ENCODE assay signal across 24 cellular contexts in the genomic region with DNA sequence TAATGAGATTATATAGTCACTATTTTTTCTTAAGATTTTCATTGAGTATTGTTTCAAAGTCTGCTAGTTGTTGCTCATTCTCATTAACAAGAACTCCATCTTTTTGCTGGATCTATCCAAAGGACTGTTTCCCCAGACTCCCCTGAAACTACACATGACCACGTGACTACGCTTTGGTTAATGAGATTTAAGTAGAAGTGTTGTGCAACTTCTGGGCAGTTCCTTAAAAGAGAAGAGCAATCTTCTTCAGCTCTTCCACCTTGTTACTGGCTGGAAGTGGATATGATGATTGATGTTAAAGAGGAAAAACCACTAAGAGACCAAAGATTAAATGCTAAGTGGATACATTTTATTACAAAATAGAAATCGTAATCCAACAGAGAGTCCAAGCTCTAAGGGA. TPM values are rescaled to one million over a fixed set of nuclear protein-coding genes. Genes with fewer than 3 reads are reported as not detected.
DNase-seq lines count a peak whose midpoint lies in the region; ATAC-seq and TF ChIP-seq lines count a peak whose summit lies in the region.
"Had no signal": no experiment of that assay in that cellular context is flagged by ENCODE, and none has a peak within 500 bp of the region (broad histone marks: within the 10 kb centered on the region; RNA-seq: fewer than 3 reads in every experiment).

No MANE protein-coding gene starts in this region.

- H3K27me3 ChIP-seq in CD4-positive, CD25-positive, alpha-beta regulatory T cell (ENCODE audit: control insufficient read depth, insufficient read depth, low read length), result no peaks in the 10 kb centered on the region
- H3K27me3 ChIP-seq: dorsolateral prefrontal cortex, stomach, tibial artery had no signal

- H3K9me3 ChIP-seq in CD4-positive, CD25-positive, alpha-beta regulatory T cell (ENCODE audit: control insufficient read depth in 2 of 2, low read length in 2 of 2), result no peaks in the 10 kb centered on the region
- H3K9me3 ChIP-seq: stomach, tibial artery had no signal

- no peak for TF ChIP-seq CTCF in epithelial cell of esophagus (IDR thresholded peaks at IDR 0.05; ENCODE audit: insufficient read depth, low read depth, low read length, missing control alignments)

- peaks cover 36% of the 10 kb centered on the region for H3K36me3 ChIP-seq in CD4-positive, CD25-positive, alpha-beta regulatory T cell (ENCODE audit: control insufficient read depth, insufficient read depth, low read length)

- ATAC-seq in CD4-positive, CD25-positive, alpha-beta regulatory T cell (ENCODE audit: low read depth in 2 of 2), result no peak
- no peak for ATAC-seq in activated T-cell treated with anti-CD3 and anti-CD28 coated beads, Interleukin-2, amount 50 U/mL, for 72 hours (replicated peaks in 1 of 2)
- ATAC-seq: activated naive CD8-positive, alpha-beta T cell treated with anti-CD3 and anti-CD28 coated beads, Interleukin-2, amount 50 U/mL, for 24 hours; CD8-positive, alpha-beta T cell; GM23338; natural killer cell had no signal

- TF ChIP-seq EP300 in Ishikawa (IDR thresholded peaks at IDR 0.05; ENCODE audit: borderline replicate concordance), result no peak

- H3K4me1 Mint-ChIP-seq in CD4-positive, CD25-positive, alpha-beta regulatory T cell, result peaks cover 7 to 24% (median 17%) of the 10 kb centered on the region in 4 donors
- H3K4me1 Mint-ChIP-seq in activated T-cell treated with anti-CD3 and anti-CD28 coated beads, Interleukin-2, amount 50 U/mL, for 72 hours (ENCODE audit: low read depth), result no peaks in the 10 kb centered on the region
- H3K4me1 Mint-ChIP-seq: activated naive CD8-positive, alpha-beta T cell treated with anti-CD3 and anti-CD28 coated beads, Interleukin-2, amount 50 U/mL, for 24 hours had no signal

- DNase-seq in CD4-positive, CD25-positive, alpha-beta regulatory T cell, result no peak
- DNase-seq in OCI-M1 (lab: John Stamatoyannopoulos, UW), result peak; percentile 22
- DNase-seq in epithelial cell of esophagus (ENCODE audit: low read depth), result peak; percentile 32
- no peak for DNase-seq in NCI-H2171 (lab: John Stamatoyannopoulos, UW)
- no peak for DNase-seq in activated T-cell treated with anti-CD3 and anti-CD28 coated beads, Interleukin-2, amount 50 U/mL, for 72 hours
- no peak for DNase-seq in activated CD8-positive, alpha-beta memory T cell treated with anti-CD3 and anti-CD28 coated beads, Interleukin-2, amount 50 U/mL, for 48 hours
- DNase-seq in activated CD4-positive, alpha-beta T cell treated with anti-CD3 and anti-CD28 coated beads, Interleukin-2, amount 50 U/mL, for 1 hour, result no peak
- DNase-seq: activated effector memory CD4-positive, alpha-beta T cell treated with anti-CD3 and anti-CD28 coated beads, Interleukin-2, amount 50 U/mL, for 16 hours; activated naive CD8-positive, alpha-beta T cell treated with anti-CD3 and anti-CD28 coated beads, Interleukin-2, amount 50 U/mL, for 24 hours; CD8-positive, alpha-beta T cell; dorsolateral prefrontal cortex; left ventricle myocardium superior; natural killer cell; NCI-H1436; NCI-H2171 treated with DMSO at 0.1 percent for 48 hours; NCI-H524; RPMI8226; stimulated activated CD4-positive, alpha-beta T cell treated with anti-CD3 and anti-CD28 coated beads, Interleukin-2, amount 100 ng/mL, for 24 hours; stomach; T-helper 2 cell; tibial artery had no signal

- peak overlapping the region in 2 of 3 donors; percentile 38 for H3K27ac Mint-ChIP-seq in CD4-positive, CD25-positive, alpha-beta regulatory T cell
- H3K27ac Mint-ChIP-seq in activated T-cell treated with anti-CD3 and anti-CD28 coated beads, Interleukin-2, amount 50 U/mL, for 72 hours, result no peak overlapping the region
- H3K27ac Mint-ChIP-seq: activated naive CD8-positive, alpha-beta T cell treated with anti-CD3 and anti-CD28 coated beads, Interleukin-2, amount 50 U/mL, for 24 hours; GM23338; natural killer cell had no signal

- no peak for TF ChIP-seq RAD21 in Ishikawa (IDR thresholded peaks at IDR 0.05; ENCODE audit: low read depth)

- H3K36me3 Mint-ChIP-seq in CD4-positive, CD25-positive, alpha-beta regulatory T cell, result peaks cover 34% of the 10 kb centered on the region
- peaks cover 0 to 5% of the 10 kb centered on the region in 2 donors for H3K36me3 Mint-ChIP-seq in activated T-cell treated with anti-CD3 and anti-CD28 coated beads, Interleukin-2, amount 50 U/mL, for 72 hours (ENCODE audit: insufficient read depth in 2 of 2)

- H3K27me3 Mint-ChIP-seq in CD4-positive, CD25-positive, alpha-beta regulatory T cell, result no peaks in the 10 kb centered on the region
- H3K27me3 Mint-ChIP-seq in activated T-cell treated with anti-CD3 and anti-CD28 coated beads, Interleukin-2, amount 50 U/mL, for 72 hours (ENCODE audit: low read depth), result no peaks in the 10 kb centered on the region
- H3K27me3 Mint-ChIP-seq: activated naive CD8-positive, alpha-beta T cell treated with anti-CD3 and anti-CD28 coated beads, Interleukin-2, amount 50 U/mL, for 24 hours had no signal

- H3K27ac ChIP-seq in CD4-positive, CD25-positive, alpha-beta regulatory T cell (ENCODE audit: insufficient read depth, low read length, poor library complexity, severe bottlenecking), result no peak overlapping the region
- H3K27ac ChIP-seq: dorsolateral prefrontal cortex, skin epidermis, stomach, tibial artery had no signal

- H3K4me1 ChIP-seq in CD4-positive, CD25-positive, alpha-beta regulatory T cell (ENCODE audit: control insufficient read depth, insufficient read depth, low read length, poor library complexity, severe bottlenecking), result no peaks in the 10 kb centered on the region
- H3K4me1 ChIP-seq: tibial artery had no signal

- no peak overlapping the region for H3K4me3 ChIP-seq in CD4-positive, CD25-positive, alpha-beta regulatory T cell (ENCODE audit: low read depth, low read length)
- no peak overlapping the region for H3K4me3 ChIP-seq in epithelial cell of esophagus (ENCODE audit: low read length)
- H3K4me3 ChIP-seq: dorsolateral prefrontal cortex, GM23338, skin epidermis, stomach, tibial artery had no signal

- no peak overlapping the region for H3K4me3 Mint-ChIP-seq in CD4-positive, CD25-positive, alpha-beta regulatory T cell
- no peak overlapping the region for H3K4me3 Mint-ChIP-seq in activated T-cell treated with anti-CD3 and anti-CD28 coated beads, Interleukin-2, amount 50 U/mL, for 72 hours
- H3K4me3 Mint-ChIP-seq: activated naive CD8-positive, alpha-beta T cell treated with anti-CD3 and anti-CD28 coated beads, Interleukin-2, amount 50 U/mL, for 24 hours; CD8-positive, alpha-beta T cell; GM23338; natural killer cell had no signal

- H3K9me3 Mint-ChIP-seq in CD4-positive, CD25-positive, alpha-beta regulatory T cell, result no peaks in the 10 kb centered on the region
- no peaks in the 10 kb centered on the region for H3K9me3 Mint-ChIP-seq in activated T-cell treated with anti-CD3 and anti-CD28 coated beads, Interleukin-2, amount 50 U/mL, for 72 hours
- H3K9me3 Mint-ChIP-seq: activated naive CD8-positive, alpha-beta T cell treated with anti-CD3 and anti-CD28 coated beads, Interleukin-2, amount 50 U/mL, for 24 hours; CD8-positive, alpha-beta T cell; GM23338; natural killer cell had no signal

TF ChIP-seq in Ishikawa, 13 proteins besides CTCF, POLR2A, EP300 and RAD21:
- peak; percentile 40; the same call in 1 of the 2 replicates for TF ChIP-seq CEBPB (IDR thresholded peaks at IDR 0.05)
- TF ChIP-seq, protein P1, sequence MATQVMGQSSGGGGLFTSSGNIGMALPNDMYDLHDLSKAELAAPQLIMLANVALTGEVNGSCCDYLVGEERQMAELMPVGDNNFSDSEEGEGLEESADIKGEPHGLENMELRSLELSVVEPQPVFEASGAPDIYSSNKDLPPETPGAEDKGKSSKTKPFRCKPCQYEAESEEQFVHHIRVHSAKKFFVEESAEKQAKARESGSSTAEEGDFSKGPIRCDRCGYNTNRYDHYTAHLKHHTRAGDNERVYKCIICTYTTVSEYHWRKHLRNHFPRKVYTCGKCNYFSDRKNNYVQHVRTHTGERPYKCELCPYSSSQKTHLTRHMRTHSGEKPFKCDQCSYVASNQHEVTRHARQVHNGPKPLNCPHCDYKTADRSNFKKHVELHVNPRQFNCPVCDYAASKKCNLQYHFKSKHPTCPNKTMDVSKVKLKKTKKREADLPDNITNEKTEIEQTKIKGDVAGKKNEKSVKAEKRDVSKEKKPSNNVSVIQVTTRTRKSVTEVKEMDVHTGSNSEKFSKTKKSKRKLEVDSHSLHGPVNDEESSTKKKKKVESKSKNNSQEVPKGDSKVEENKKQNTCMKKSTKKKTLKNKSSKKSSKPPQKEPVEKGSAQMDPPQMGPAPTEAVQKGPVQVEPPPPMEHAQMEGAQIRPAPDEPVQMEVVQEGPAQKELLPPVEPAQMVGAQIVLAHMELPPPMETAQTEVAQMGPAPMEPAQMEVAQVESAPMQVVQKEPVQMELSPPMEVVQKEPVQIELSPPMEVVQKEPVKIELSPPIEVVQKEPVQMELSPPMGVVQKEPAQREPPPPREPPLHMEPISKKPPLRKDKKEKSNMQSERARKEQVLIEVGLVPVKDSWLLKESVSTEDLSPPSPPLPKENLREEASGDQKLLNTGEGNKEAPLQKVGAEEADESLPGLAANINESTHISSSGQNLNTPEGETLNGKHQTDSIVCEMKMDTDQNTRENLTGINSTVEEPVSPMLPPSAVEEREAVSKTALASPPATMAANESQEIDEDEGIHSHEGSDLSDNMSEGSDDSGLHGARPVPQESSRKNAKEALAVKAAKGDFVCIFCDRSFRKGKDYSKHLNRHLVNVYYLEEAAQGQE (IDR thresholded peaks at IDR 0.05; ENCODE audit: low read depth), result no peak
- TF ChIP-seq TCF12 (IDR thresholded peaks at IDR 0.05; ENCODE audit: low read depth), result no peak
- TF ChIP-seq TEAD4 (IDR thresholded peaks at IDR 0.05), result no peak
- TF ChIP-seq, protein P2, sequence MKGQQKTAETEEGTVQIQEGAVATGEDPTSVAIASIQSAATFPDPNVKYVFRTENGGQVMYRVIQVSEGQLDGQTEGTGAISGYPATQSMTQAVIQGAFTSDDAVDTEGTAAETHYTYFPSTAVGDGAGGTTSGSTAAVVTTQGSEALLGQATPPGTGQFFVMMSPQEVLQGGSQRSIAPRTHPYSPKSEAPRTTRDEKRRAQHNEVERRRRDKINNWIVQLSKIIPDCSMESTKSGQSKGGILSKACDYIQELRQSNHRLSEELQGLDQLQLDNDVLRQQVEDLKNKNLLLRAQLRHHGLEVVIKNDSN (IDR thresholded peaks at IDR 0.05), result no peak
- TF ChIP-seq ZBTB7A (IDR thresholded peaks at IDR 0.05; ENCODE audit: low read depth), result no peak

RNA-seq across cellular contexts. Expression of a gene that starts 7.3 kb away (rescaled TPM):
- 10.6 TPM for total RNA-seq in CD4-positive, CD25-positive, alpha-beta regulatory T cell
- polyA plus RNA-seq in CD4-positive, CD25-positive, alpha-beta regulatory T cell, result 10 to 100 TPM in 1 of 4 donors, 1 to 10 TPM in 3; 2.2 to 10.1 (median 5.4) TPM
- total RNA-seq in activated T-cell treated with anti-CD3 and anti-CD28 coated beads, Interleukin-2, amount 50 U/mL, for 72 hours, result 10 to 100 TPM; 17.9 to 22.1 TPM

Comparison
In these comparisons a context has a peak if more than half of its experiments do, and no peak if none do; other contexts are left out.
1. DNase-seq: peak in OCI-M1 (single experiment) and epithelial cell of esophagus (single experiment); none in CD4-positive, CD25-positive, alpha-beta regulatory T cell (0 of 3), NCI-H2171 (single experiment), activated T-cell treated with anti-CD3 and anti-CD28 coated beads, Interleukin-2, amount 50 U/mL, for 72 hours (0 of 2), activated CD8-positive, alpha-beta memory T cell treated with anti-CD3 and anti-CD28 coated beads, Interleukin-2, amount 50 U/mL, for 48 hours (single experiment) and activated CD4-positive, alpha-beta T cell treated with anti-CD3 and anti-CD28 coated beads, Interleukin-2, amount 50 U/mL, for 1 hour (single experiment).